Comparison of ENCODE assay signal across 8 cellular contexts in genomic region chr17:15999974-16000827, GRCh38. TPM values are rescaled to one million over a fixed set of nuclear protein-coding genes. Genes with fewer than 3 reads are reported as not detected.
DNase-seq lines count a peak whose midpoint lies in the region; TF ChIP-seq lines count a peak whose summit lies in the region.

No MANE protein-coding gene starts in this region.

- intact Hi-C loops in sigmoid colon (cut with DNase I) = loop anchor here (2.0 to 5.0 kb wide), 3 partner anchors 55 to 212 kb away; partner anchors contain the start of gene ADORA2B

- peak overlapping the region; percentile 90 for H3K9ac ChIP-seq in adipocyte (ENCODE audit: low read length)

- H3K27me3 ChIP-seq in HAP-1 (ENCODE audit: low read depth) (no peaks in the 10 kb centered on the region), adipocyte (replicated peaks; ENCODE audit: control insufficient read depth, insufficient read depth, low read length) (no peaks in the 10 kb centered on the region), sigmoid colon (no peaks in the 10 kb centered on the region)

- DNase-seq in NCI-H82 (lab: John Stamatoyannopoulos, UW) = peak; percentile 73
- no peak for DNase-seq in NCI-H82 treated with DMSO at 0.1 percent for 48 hours (lab: John Stamatoyannopoulos, UW; ENCODE audit: unreplicated experiment)
- DNase-seq in HAP-1 (ENCODE audit: low spot score in 2 of 2) = peak in 1 of 2 experiments; percentile 37
- peak; percentile 67 for DNase-seq in NB4 (ENCODE audit: low read depth)
- DNase-seq in adipocyte (ENCODE audit: low read depth) = peak; percentile 69
- DNase-seq in sigmoid colon = peak; percentile 75
- DNase-seq in midbrain (lab: John Stamatoyannopoulos, UW) = no peak

- in situ Hi-C loops in HAP-1 (cut with MboI; ENCODE audit: low sequenced_read_pairs) = loop anchor here (25.0 kb wide), 1 partner anchor 163 kb away; no protein-coding TSS in a partner anchor

- TF ChIP-seq EP300 in sigmoid colon (IDR thresholded peaks at IDR 0.05) = no peak

- TF ChIP-seq POLR2A in NB4 (IDR thresholded peaks at IDR 0.05; ENCODE audit: extremely low read depth, insufficient read length) (no peak), sigmoid colon (IDR thresholded peaks at IDR 0.05) (no peak)

- peaks cover 44% of the 10 kb centered on the region for H3K36me3 ChIP-seq in HAP-1 (replicated peaks)
- H3K36me3 ChIP-seq in adipocyte (ENCODE audit: control insufficient read depth, insufficient read depth, low read length, severe bottlenecking) = peaks cover 40% of the 10 kb centered on the region
- peaks cover 23 to 39% (median 28%) of the 10 kb centered on the region in 4 donors for H3K36me3 ChIP-seq in sigmoid colon

- peak overlapping the region; percentile 75 for H3K4me3 ChIP-seq in HAP-1
- peak overlapping the region; percentile 97 for H3K4me3 ChIP-seq in NB4 (ENCODE audit: low read depth, low read length)
- H3K4me3 ChIP-seq in adipocyte (ENCODE audit: low read length) = peak overlapping the region; percentile 81
- H3K4me3 ChIP-seq in iPS-11a (ENCODE audit: low read depth, low read length) = peak overlapping the region; percentile 92
- H3K4me3 ChIP-seq in sigmoid colon = peak overlapping the region; percentile 61 to 82 (median 72)

- WGBS in sigmoid colon, 2 donors = 1 to 2% methylated on average over 64 of the region's 64 CpGs

- H3K9me3 ChIP-seq in HAP-1 (peaks cover 7% of the 10 kb centered on the region), adipocyte (ENCODE audit: control insufficient read depth, low read length) (peaks cover 6% of the 10 kb centered on the region), sigmoid colon (no peaks in the 10 kb centered on the region)

- H3K27ac ChIP-seq in sigmoid colon = peak overlapping the region; percentile 88 to 98 (median 96)

- TF ChIP-seq CTCF in NB4 (IDR thresholded peaks at IDR 0.05; ENCODE audit: low read depth, low read length) = peak; percentile 5
- TF ChIP-seq CTCF in sigmoid colon (IDR thresholded peaks at IDR 0.05) = no peak

- H3K4me1 ChIP-seq in HAP-1 = peaks cover 12% of the 10 kb centered on the region
- peaks cover 14% of the 10 kb centered on the region for H3K4me1 ChIP-seq in adipocyte (ENCODE audit: control insufficient read depth, insufficient read depth, low read length)
- H3K4me1 ChIP-seq in sigmoid colon = peaks cover 0 to 27% (median 17%) of the 10 kb centered on the region in 4 donors

RNA-seq across cellular contexts. Expression of gene TTC19, which starts 0.6 kb away (rescaled TPM):
- total RNA-seq in sigmoid colon = 10 to 100 TPM; 41.0 to 59.1 (median 42.8) TPM
- polyA plus RNA-seq in sigmoid colon = 10 to 100 TPM; 24.6 to 33.5 (median 32.3) TPM

RNA-seq across cellular contexts. Expression of gene ZSWIM7, which starts 0.7 kb away (rescaled TPM):
- total RNA-seq in sigmoid colon = 10 to 100 TPM; 13.0 to 25.8 (median 18.3) TPM
- 10 to 100 TPM; 35.0 to 55.5 (median 46.2) TPM for polyA plus RNA-seq in sigmoid colon

RNA-seq across cellular contexts. Expression of gene ADORA2B, which starts 55.3 kb away (rescaled TPM):
- total RNA-seq in sigmoid colon = 1 to 10 TPM; 2.2 to 5.4 (median 3.9) TPM
- 10 to 100 TPM in 2 of 3 donors, 1 to 10 TPM in 1; 9.9 to 21.4 (median 12.0) TPM for polyA plus RNA-seq in sigmoid colon

Comparison
In these comparisons a context has a peak if more than half of its experiments do, and no peak if none do; other contexts are left out.
1. DNase-seq: peak in NCI-H82 (single experiment), NB4 (single experiment), adipocyte (single experiment) and sigmoid colon (single experiment); none in NCI-H82 treated with DMSO at 0.1 percent for 48 hours (single experiment) and midbrain (single experiment).
2. Peak in every context shown above with its lines, with median percentiles within 50 percentile points of each other: H3K4me3 ChIP-seq.